1 cellular context compared by ENCODE assay signal in genomic region chr5:32314658-32315057, GRCh38.
TF ChIP-seq lines count a peak whose summit lies in the region.

No MANE protein-coding gene starts in this region.

TF ChIP-seq in HepG2, 621 proteins besides CTCF, POLR2A, EP300 and RAD21 (continued from another document):
- peak; percentile 54; the same call in 1 of the 2 replicates for TF ChIP-seq AHDC1 (CRISPR knock-in tag; IDR thresholded peaks at IDR 0.05; ENCODE audit: borderline replicate concordance)
- TF ChIP-seq ZNF124 (CRISPR knock-in tag; IDR thresholded peaks at IDR 0.05): 0 out of 2 replicates have a peak, but pooled peaks have one; percentile 17
